In genomic region chr7:98013386-98013785, GRCh38 we compare ENCODE assay signal across 9 cellular contexts. TPM values are rescaled to one million over a fixed set of nuclear protein-coding genes. Genes with fewer than 3 reads are reported as not detected.
DNase-seq lines count a peak whose midpoint lies in the region; ATAC-seq, FAIRE-seq and TF ChIP-seq lines count a peak whose summit lies in the region.
"Not testable (repeated sequence)": the region's sequence is repeated elsewhere in the genome, so short reads cannot be mapped to it uniquely, and the experiment has no call there.
"Had no signal": no experiment of that assay in that cellular context is flagged by ENCODE, and none has a peak within 500 bp of the region (broad histone marks: within the 10 kb centered on the region; RNA-seq: fewer than 3 reads in every experiment).

No MANE protein-coding gene starts in this region.

- H3K9me3 Mint-ChIP-seq in activated T-helper 2 cell treated with anti-CD3 and anti-CD28 coated beads, Interferon-gamma antibody, Interleukin-2, Interleukin-4, amounts not matched to agents 10 μg/mL and 5 μg/mL and 100 μg/mL, durations not matched to agents 14 hours and 24 hours and 36 hours: not testable (repeated sequence)

- not testable (repeated sequence) for H3K27me3 ChIP-seq in pancreas

- H3K27me3 Mint-ChIP-seq in activated T-helper 2 cell treated with anti-CD3 and anti-CD28 coated beads, Interferon-gamma antibody, Interleukin-2, Interleukin-4, amounts not matched to agents 10 μg/mL and 5 μg/mL and 100 μg/mL, durations not matched to agents 14 hours and 24 hours and 36 hours (ENCODE audit: low read depth): not testable (repeated sequence)

- not testable (repeated sequence) for H3K4me2 ChIP-seq in OCI-LY7 (ENCODE audit: low read length)

- not testable (repeated sequence) for H3K9me3 ChIP-seq in OCI-LY7 (ENCODE audit: low read length); pancreas

- not testable (repeated sequence) for BruUV-seq in OCI-LY7 (replicated peaks; lab: Mats Ljungman, UMichigan)

- not testable (repeated sequence) for H3K4me1 Mint-ChIP-seq in activated T-helper 2 cell treated with anti-CD3 and anti-CD28 coated beads, Interferon-gamma antibody, Interleukin-2, Interleukin-4, amounts not matched to agents 10 μg/mL and 5 μg/mL and 100 μg/mL, durations not matched to agents 14 hours and 24 hours and 36 hours (ENCODE audit: low read depth)

- H3K36me3 Mint-ChIP-seq in activated T-helper 2 cell treated with anti-CD3 and anti-CD28 coated beads, Interferon-gamma antibody, Interleukin-2, Interleukin-4, amounts not matched to agents 10 μg/mL and 5 μg/mL and 100 μg/mL, durations not matched to agents 14 hours and 24 hours and 36 hours (ENCODE audit: low read depth): not testable (repeated sequence)

- not testable (repeated sequence) for H3K79me2 ChIP-seq in OCI-LY7 (ENCODE audit: insufficient read depth, low read depth, low read length)

- H3K4me1 ChIP-seq in OCI-LY7 (ENCODE audit: insufficient read depth, low read length, poor library complexity, severe bottlenecking); pancreas: not testable (repeated sequence)

- ATAC-seq in HG02759 (IDR thresholded peaks at IDR 0.05; ENCODE audit: unreplicated experiment) (peak; percentile 75), pancreas (peak; percentile 87 to 96 (median 92))

- DNase-seq in AG08395 (ENCODE audit: low spot score) (peak; percentile 35), NCI-H1105 treated with DMSO at 0.1 percent for 48 hours (lab: John Stamatoyannopoulos, UW) (peak; percentile 58), OCI-LY7 (ENCODE audit: low spot score) (peak; percentile 72), glomerular visceral epithelial cell (ENCODE audit: extremely low spot score) (peak; percentile 46), pancreas (peak in 3 of 6 donors; percentile 30 to 59 (median 40))
- DNase-seq in activated T-helper 2 cell treated with anti-CD3 and anti-CD28 coated beads, Interferon-gamma antibody, Interleukin-2, Interleukin-4, amounts not matched to agents 10 μg/mL and 5 μg/mL and 100 μg/mL, durations not matched to agents 14 hours and 24 hours and 36 hours (ENCODE audit: low spot score): peak; percentile 9

- H3K4me3 ChIP-seq in OCI-LY7 (ENCODE audit: low read depth, low read length, poor library complexity, severe bottlenecking); pancreas: not testable (repeated sequence)

- not testable (repeated sequence) for H4K20me1 ChIP-seq in OCI-LY7 (ENCODE audit: insufficient read depth, low read length)

- intact Hi-C loops in OCI-LY7 (cut with micrococcal nuclease; ENCODE audit: unreplicated experiment): loop anchor here (5.0 to 10.0 kb wide), 2 partner anchors 169 to 516 kb away; no protein-coding TSS in a partner anchor
- intact Hi-C loops in activated T-helper 2 cell treated with anti-CD3 and anti-CD28 coated beads, Interferon-gamma antibody, Interleukin-2, Interleukin-4, amounts not matched to agents 10 μg/mL and 5 μg/mL and 100 μg/mL, durations not matched to agents 14 hours and 24 hours and 36 hours (cut with micrococcal nuclease); pancreas (cut with DNase I): not testable (repeated sequence)

- H3K27ac Mint-ChIP-seq in activated T-helper 2 cell treated with anti-CD3 and anti-CD28 coated beads, Interferon-gamma antibody, Interleukin-2, Interleukin-4, amounts not matched to agents 10 μg/mL and 5 μg/mL and 100 μg/mL, durations not matched to agents 14 hours and 24 hours and 36 hours: not testable (repeated sequence)

- not testable (repeated sequence) for FAIRE-seq in pancreas (lab: Jason Lieb, UNC)

- TF ChIP-seq CTCF in GM12873 (IDR thresholded peaks at IDR 0.05; ENCODE audit: insufficient read depth, low read depth, low read length, missing control alignments): peak; percentile 57
- TF ChIP-seq CTCF in OCI-LY7 (conservative IDR thresholded peaks at IDR 0.05; ENCODE audit: low read length): peak; percentile 77
- TF ChIP-seq CTCF in pancreas (IDR thresholded peaks at IDR 0.05): peak in 1 of 4 donors; percentile 20

- CTCF ChIA-PET in OCI-LY7 (lab: Charles Lee; ENCODE audit: unreplicated experiment): not testable (repeated sequence)

- not testable (repeated sequence) for H3K36me3 ChIP-seq in OCI-LY7 (ENCODE audit: insufficient read depth, low read length); pancreas

- not testable (repeated sequence) for H3K27ac ChIP-seq in OCI-LY7 (ENCODE audit: low read depth, low read length, poor library complexity, severe bottlenecking); pancreas

- H3K4me3 Mint-ChIP-seq in activated T-helper 2 cell treated with anti-CD3 and anti-CD28 coated beads, Interferon-gamma antibody, Interleukin-2, Interleukin-4, amounts not matched to agents 10 μg/mL and 5 μg/mL and 100 μg/mL, durations not matched to agents 14 hours and 24 hours and 36 hours (ENCODE audit: low read depth): not testable (repeated sequence)

- not testable (repeated sequence) for H3K9me2 ChIP-seq in OCI-LY7 (ENCODE audit: insufficient read depth, low read length)

- not testable (repeated sequence) for H2AFZ ChIP-seq in OCI-LY7 (ENCODE audit: low read length)

- POLR2A ChIA-PET in OCI-LY7 (lab: Charles Lee): interaction anchor here (0.8 kb wide), 1 partner anchor 8 kb away, joined by 6 read pairs; no protein-coding TSS in a partner anchor

- WGBS in pancreas, 2 donors: 12 to 17% methylated on average over 10 of the region's 10 CpGs

RNA-seq across cellular contexts. Expression of gene OCM2, which starts 23.4 kb away (rescaled TPM):
- not detected in 2 replicates for total RNA-seq in OCI-LY7 (2014; rRNA removed; shearing (Covaris generic))
- total RNA-seq in OCI-LY7 (2022) (not detected in 2 replicates), pancreas (not detected)
- not detected in 2 replicates for total RNA-seq in activated T-helper 2 cell treated with anti-CD3 and anti-CD28 coated beads, Interferon-gamma antibody, Interleukin-2, Interleukin-4, amounts not matched to agents 10 μg/mL and 5 μg/mL and 100 μg/mL, durations not matched to agents 14 hours and 24 hours and 36 hours
- not detected for polyA plus RNA-seq in pancreas
- total RNA-seq: urinary bladder had no signal
- polyA plus RNA-seq: urinary bladder had no signal
